8 cellular contexts compared by ENCODE assay signal in genomic region chr18:48667276-48668254, GRCh38.
DNase-seq lines count a peak whose midpoint lies in the region; ATAC-seq and TF ChIP-seq lines count a peak whose summit lies in the region.

No MANE protein-coding gene starts in this region.

- H3K9me2 ChIP-seq in Karpas-422 (replicated peaks; ENCODE audit: insufficient read depth, low read length), result no peaks in the 10 kb centered on the region

- H3K27ac ChIP-seq in Karpas-422 (ENCODE audit: low read length) (peak overlapping the region; percentile 92), osteoblast (ENCODE audit: low read depth, low read length) (no peak overlapping the region), thyroid gland (no peak overlapping the region)

- in situ Hi-C loops in astrocyte of the spinal cord (cut with HindIII; ENCODE audit: low sequenced_read_pairs), result no loop called here

- no peak for TF ChIP-seq POLR2A in thyroid gland (IDR thresholded peaks at IDR 0.05)

- H2AFZ ChIP-seq in Karpas-422 (ENCODE audit: low read length) (no peak overlapping the region), osteoblast (ENCODE audit: low read length) (no peak overlapping the region)

- no peaks in the 10 kb centered on the region for H4K20me1 ChIP-seq in Karpas-422 (ENCODE audit: insufficient read depth, low read depth, low read length)
- peaks cover 54% of the 10 kb centered on the region for H4K20me1 ChIP-seq in osteoblast (ENCODE audit: insufficient read depth, low read length)

- H3K79me2 ChIP-seq in Karpas-422 (ENCODE audit: low read length) (no peaks in the 10 kb centered on the region), osteoblast (ENCODE audit: insufficient read depth, low read length) (peaks cover 10% of the 10 kb centered on the region)

- H3K4me2 ChIP-seq in Karpas-422 (ENCODE audit: low read depth, low read length, poor library complexity, severe bottlenecking) (peak overlapping the region; percentile 64), osteoblast (ENCODE audit: insufficient read depth, low read length) (no peak overlapping the region)

- WGBS in thyroid gland, 2 donors, result 90% methylated on average over 11 to 12 of the region's 13 CpGs

- H3K9ac ChIP-seq in Karpas-422 (ENCODE audit: low read length), result peak overlapping the region; percentile 31

- no peaks in the 10 kb centered on the region for H3K27me3 ChIP-seq in Karpas-422 (ENCODE audit: low read length)
- H3K27me3 ChIP-seq in osteoblast (ENCODE audit: insufficient read depth, low read length), result no peaks in the 10 kb centered on the region
- no peaks in the 10 kb centered on the region for H3K27me3 ChIP-seq in thyroid gland

- H3K4me1 ChIP-seq in Karpas-422 (ENCODE audit: low read length), result peaks cover 56% of the 10 kb centered on the region
- peaks cover 2% of the 10 kb centered on the region for H3K4me1 ChIP-seq in osteoblast (ENCODE audit: insufficient read depth, low read length)
- H3K4me1 ChIP-seq in thyroid gland, result peaks cover 10 to 12% of the 10 kb centered on the region in 2 donors

- peaks cover 5% of the 10 kb centered on the region for H3K9me3 ChIP-seq in Karpas-422 (ENCODE audit: low read length)
- H3K9me3 ChIP-seq in osteoblast (ENCODE audit: low read depth, low read length), result peaks cover 5% of the 10 kb centered on the region
- H3K9me3 ChIP-seq in thyroid gland, result no peaks in the 10 kb centered on the region

- peak; percentile 51 for ATAC-seq in GM18520 (IDR thresholded peaks at IDR 0.05; ENCODE audit: unreplicated experiment)

- DNase-seq in Karpas-422, result peak; percentile 95
- DNase-seq in astrocyte of the spinal cord (ENCODE audit: low read depth, low spot score), result peak; percentile 46
- peak; percentile 90 for DNase-seq in osteoblast (ENCODE audit: insufficient read length, low spot score, missing footprints)
- no peak for DNase-seq in thyroid gland
- no peak for DNase-seq in SK-N-DZ (ENCODE audit: low spot score)
- no peak for DNase-seq in inferior parietal cortex (ENCODE audit: extremely low spot score)
- DNase-seq in T-helper 2 cell, result no peak

- peaks cover 3% of the 10 kb centered on the region; the same call in 1 of the 2 replicates for H3K36me3 ChIP-seq in Karpas-422 (ENCODE audit: insufficient read depth, low read length)
- H3K36me3 ChIP-seq in osteoblast (ENCODE audit: insufficient read depth, low read length), result peaks cover 42% of the 10 kb centered on the region
- peaks cover 11 to 12% of the 10 kb centered on the region in 2 donors for H3K36me3 ChIP-seq in thyroid gland

- TF ChIP-seq CTCF in astrocyte of the spinal cord (IDR thresholded peaks at IDR 0.05; ENCODE audit: low read depth, low read length), result peak; percentile 51
- peak; percentile 38 for TF ChIP-seq CTCF in osteoblast (IDR thresholded peaks at IDR 0.05; ENCODE audit: extremely low read depth, low read depth, low read length)
- TF ChIP-seq CTCF in thyroid gland (IDR thresholded peaks at IDR 0.05), result no peak

- H3K4me3 ChIP-seq in Karpas-422 (ENCODE audit: low read length) (peak overlapping the region; percentile 24; the same call in 1 of the 2 replicates), astrocyte of the spinal cord (ENCODE audit: low read depth, low read length) (no peak overlapping the region), osteoblast (ENCODE audit: insufficient read depth, low read length) (no peak overlapping the region), thyroid gland (replicated peaks in 1 of 3) (no peak overlapping the region)

- intact Hi-C loops in thyroid gland (cut with DNase I), result no loop called here

Comparison
In these comparisons a context has a peak if more than half of its experiments do, and no peak if none do; other contexts are left out.
1. DNase-seq: peak in Karpas-422 (single experiment), astrocyte of the spinal cord (single experiment) and osteoblast (single experiment); none in thyroid gland (0 of 2), SK-N-DZ (single experiment), inferior parietal cortex (single experiment) and T-helper 2 cell (0 of 5).
2. CTCF ChIP-seq: peak in astrocyte of the spinal cord (single experiment) and osteoblast (single experiment); none in thyroid gland (0 of 6).